1 cellular context compared by ENCODE assay signal in the genomic region with DNA sequence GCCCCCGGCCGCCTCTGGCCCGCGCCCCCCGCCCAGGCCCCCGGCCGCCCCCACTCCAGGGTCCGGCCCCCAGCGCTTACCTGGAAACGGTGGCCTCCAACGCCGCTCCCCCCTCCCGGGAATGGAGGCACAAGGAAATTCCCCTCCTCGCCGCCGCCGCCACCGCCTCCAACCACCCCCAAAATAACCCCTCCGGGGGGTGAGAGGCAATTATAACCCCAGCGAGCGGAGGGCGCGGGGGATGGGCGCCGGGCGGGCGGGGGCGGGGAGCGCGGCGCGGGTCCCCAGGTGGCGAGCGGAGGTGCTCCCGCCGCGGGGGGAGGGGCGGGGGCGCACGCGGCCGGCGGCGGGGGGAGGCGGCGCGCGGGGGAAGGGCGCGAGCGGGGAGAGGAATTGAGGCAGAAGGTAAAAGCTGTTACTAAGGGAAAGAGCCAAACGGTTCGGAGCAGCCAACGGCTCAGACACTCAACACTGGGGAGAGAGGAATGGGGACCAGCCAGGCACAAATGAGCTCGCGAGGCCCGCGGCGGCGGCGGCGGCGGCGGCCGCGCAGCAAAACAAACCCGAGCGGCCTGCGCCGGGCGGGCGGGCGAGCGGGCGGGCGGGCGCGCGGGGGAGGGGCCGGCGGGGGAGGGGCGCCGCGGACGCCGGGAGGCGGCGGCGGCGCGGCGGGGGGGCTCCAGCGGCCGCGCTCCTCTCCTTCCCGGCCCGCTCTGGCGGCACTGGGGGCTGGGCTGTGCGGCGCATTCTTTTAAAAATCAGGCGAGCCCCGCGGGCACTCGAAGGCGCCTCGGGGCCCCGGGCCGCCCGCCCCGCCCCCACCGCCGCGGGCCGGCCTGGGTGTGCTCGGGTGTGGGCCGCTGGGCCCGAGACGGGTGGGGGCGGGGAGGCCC.
TF ChIP-seq lines count a peak whose summit lies in the region.

Gene TBL1XR1, minus strand, starts transcription at position 442 of the 893 bp plus-strand sequence. CDS start 132,505 bp downstream, outside the sequence.

TF ChIP-seq in H1, 55 proteins besides CTCF, POLR2A, EP300 and RAD21:
- TF ChIP-seq ASH2L (IDR thresholded peaks at IDR 0.05; ENCODE audit: low read length), result peak; percentile 3
- TF ChIP-seq EGR1 (IDR thresholded peaks at IDR 0.05; ENCODE audit: borderline replicate concordance, low read depth, low read length), result no peak
- no peak for TF ChIP-seq KDM1A (IDR thresholded peaks at IDR 0.05; ENCODE audit: borderline replicate concordance, low read length)
- no peak for TF ChIP-seq BCL11A (IDR thresholded peaks at IDR 0.05; ENCODE audit: low read depth in 2 of 2, low read length in 2 of 2)
- no peak for TF ChIP-seq NRF1 (IDR thresholded peaks at IDR 0.05; ENCODE audit: low read depth, low read length)
- no peak for TF ChIP-seq SAP30 (IDR thresholded peaks at IDR 0.05; ENCODE audit: insufficient read depth, insufficient replicate concordance, low read length)
- TF ChIP-seq, protein P1, sequence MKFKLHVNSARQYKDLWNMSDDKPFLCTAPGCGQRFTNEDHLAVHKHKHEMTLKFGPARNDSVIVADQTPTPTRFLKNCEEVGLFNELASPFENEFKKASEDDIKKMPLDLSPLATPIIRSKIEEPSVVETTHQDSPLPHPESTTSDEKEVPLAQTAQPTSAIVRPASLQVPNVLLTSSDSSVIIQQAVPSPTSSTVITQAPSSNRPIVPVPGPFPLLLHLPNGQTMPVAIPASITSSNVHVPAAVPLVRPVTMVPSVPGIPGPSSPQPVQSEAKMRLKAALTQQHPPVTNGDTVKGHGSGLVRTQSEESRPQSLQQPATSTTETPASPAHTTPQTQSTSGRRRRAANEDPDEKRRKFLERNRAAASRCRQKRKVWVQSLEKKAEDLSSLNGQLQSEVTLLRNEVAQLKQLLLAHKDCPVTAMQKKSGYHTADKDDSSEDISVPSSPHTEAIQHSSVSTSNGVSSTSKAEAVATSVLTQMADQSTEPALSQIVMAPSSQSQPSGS (IDR thresholded peaks at IDR 0.05; ENCODE audit: low read length), result no peak
- TF ChIP-seq SP1 (IDR thresholded peaks at IDR 0.05; ENCODE audit: low read depth, low read length), result 0 out of 2 replicates have a peak, but pooled peaks have one; percentile 42
- TF ChIP-seq, protein P2, sequence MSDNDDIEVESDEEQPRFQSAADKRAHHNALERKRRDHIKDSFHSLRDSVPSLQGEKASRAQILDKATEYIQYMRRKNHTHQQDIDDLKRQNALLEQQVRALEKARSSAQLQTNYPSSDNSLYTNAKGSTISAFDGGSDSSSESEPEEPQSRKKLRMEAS (IDR thresholded peaks at IDR 0.05), result peak; percentile 62
- TF ChIP-seq POLR2AphosphoS5 (IDR thresholded peaks at IDR 0.05; ENCODE audit: low read depth, low read length), result peak; percentile 64
- peak; percentile 48; the same call in 1 of the 2 replicates for TF ChIP-seq TBP (IDR thresholded peaks at IDR 0.05; ENCODE audit: low read depth, low read length)
- no peak for TF ChIP-seq RNF2 (IDR thresholded peaks at IDR 0.05; ENCODE audit: borderline replicate concordance, low read depth, low read length, missing control alignments, poor library complexity, severe bottlenecking)
- TF ChIP-seq RXRA (IDR thresholded peaks at IDR 0.05; ENCODE audit: insufficient read depth, low read depth, low read length), result no peak
- TF ChIP-seq TEAD4 (IDR thresholded peaks at IDR 0.05; ENCODE audit: low read depth, low read length), result 0 out of 2 replicates have a peak, but pooled peaks have one; percentile 5
- no peak for TF ChIP-seq CEBPB (IDR thresholded peaks at IDR 0.05; ENCODE audit: low read depth, low read length)
- peak; percentile 77 for TF ChIP-seq TAF1 (IDR thresholded peaks at IDR 0.05; ENCODE audit: low read depth, low read length)
- TF ChIP-seq KDM5A (IDR thresholded peaks at IDR 0.05; ENCODE audit: low read length), result no peak
- TF ChIP-seq RBBP5 (IDR thresholded peaks at IDR 0.05; ENCODE audit: borderline replicate concordance, low read depth, low read length), result peak; percentile 46; the same call in 1 of the 2 replicates
- TF ChIP-seq JUND (IDR thresholded peaks at IDR 0.05; ENCODE audit: low read length), result no peak
- TF ChIP-seq SP2 (IDR thresholded peaks at IDR 0.05; ENCODE audit: low read length), result no peak
- no peak for TF ChIP-seq TAF7 (optimal IDR thresholded peaks at IDR 0.05; ENCODE audit: borderline replicate concordance, low read depth, low read length)
TF ChIP-seq in H1: peak in this region for 8.
